Comparison of ENCODE assay signal across 1 cellular context in genomic region chr10:103818765-103819374, GRCh38.
TF ChIP-seq lines count a peak whose summit lies in the region.

No MANE protein-coding gene starts in this region.

TF ChIP-seq in H1, 55 proteins besides CTCF, POLR2A, EP300 and RAD21:
- TF ChIP-seq JUN (IDR thresholded peaks at IDR 0.05; ENCODE audit: low read depth, low read length) (no peak), POU5F1 (IDR thresholded peaks at IDR 0.05; ENCODE audit: low read depth, low read length) (no peak), CHD2 (IDR thresholded peaks at IDR 0.05; ENCODE audit: low read length) (no peak), GTF2F1 (IDR thresholded peaks at IDR 0.05; ENCODE audit: borderline replicate concordance, low read depth, low read length) (no peak), SUZ12 (IDR thresholded peaks at IDR 0.05; ENCODE audit: low read length) (no peak), HDAC6 (IDR thresholded peaks at IDR 0.05; ENCODE audit: low read depth, low read length) (no peak), CTBP2 (IDR thresholded peaks at IDR 0.05; ENCODE audit: borderline replicate concordance, insufficient read depth, insufficient read length, low read length) (no peak), RXRA (IDR thresholded peaks at IDR 0.05; ENCODE audit: insufficient read depth, low read depth, low read length) (no peak), TAF7 (optimal IDR thresholded peaks at IDR 0.05; ENCODE audit: borderline replicate concordance, low read depth, low read length) (no peak), SAP30 (IDR thresholded peaks at IDR 0.05; ENCODE audit: insufficient read depth, insufficient replicate concordance, low read length) (no peak)
